Comparison of ENCODE assay signal across 8 cellular contexts in the genomic region with DNA sequence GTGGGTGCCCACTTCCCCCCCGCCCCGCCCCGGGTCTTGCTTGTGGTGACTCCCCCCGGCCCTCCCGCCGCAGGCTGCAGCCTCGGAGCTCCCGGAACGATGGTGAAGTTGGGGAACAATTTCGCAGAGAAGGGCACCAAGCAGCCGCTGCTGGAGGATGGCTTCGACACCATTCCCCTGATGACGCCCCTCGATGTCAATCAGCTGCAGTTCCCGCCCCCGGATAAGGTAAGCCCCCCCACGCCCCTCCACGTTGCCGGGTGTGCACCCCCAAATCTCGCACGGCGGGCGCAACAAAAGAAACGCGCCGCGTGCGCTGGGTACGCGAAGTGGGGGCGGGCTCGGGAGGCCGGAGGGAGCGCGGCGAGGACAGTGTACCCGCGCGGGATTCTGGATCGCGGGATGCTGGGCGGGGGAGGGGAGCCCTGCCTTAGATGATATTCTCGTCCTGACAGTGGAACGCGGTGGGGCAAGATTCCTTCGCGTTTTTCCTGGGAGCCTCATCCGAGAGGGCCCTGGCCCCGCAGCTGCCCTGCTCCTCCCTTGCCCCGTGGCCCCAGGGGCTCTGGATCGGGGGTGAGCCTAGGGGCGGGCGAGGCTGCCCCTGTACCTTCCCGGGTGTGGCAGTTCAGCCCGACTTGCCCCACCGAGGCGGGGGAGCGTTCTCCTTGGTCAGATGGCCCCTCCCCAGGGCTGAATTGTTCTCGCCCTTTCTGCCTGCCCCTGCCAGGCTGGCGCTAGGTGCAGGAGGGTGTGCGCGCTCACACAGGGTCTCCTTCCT. TPM values are rescaled to one million over a fixed set of nuclear protein-coding genes. Genes with fewer than 3 reads are reported as not detected.
A peak's percentile ranks its signal among the peaks of the same experiment; 100 is the strongest.
DNase-seq lines count a peak whose midpoint lies in the region; ATAC-seq, FAIRE-seq and TF ChIP-seq lines count a peak whose summit lies in the region.

No MANE protein-coding gene starts in this region.

- H3K36me3 ChIP-seq in DND-41 (ENCODE audit: insufficient read depth, low read length) (peaks cover 11% of the 10 kb centered on the region), H1 (ENCODE audit: control insufficient read depth in 2 of 4, insufficient read depth in 4 of 4, low read length in 3 of 4) (peaks cover 2 to 9% (median 4%) of the 10 kb centered on the region in 4 experiments; a peak in 5 of 8 replicates)

- H3K27me3 Mint-ChIP-seq in osteocyte (ENCODE audit: unreplicated experiment): peaks cover 66% of the 10 kb centered on the region

- no peak overlapping the region for H3K27ac Mint-ChIP-seq in osteocyte (ENCODE audit: unreplicated experiment)

- no peak for DNase-seq in DND-41
- peak; percentile 37 to 74 for DNase-seq in NCI-H526 (lab: John Stamatoyannopoulos, UW)
- DNase-seq in H1 (ENCODE audit: low read depth in 1 of 2, low spot score in 2 of 2): peak in 1 of 2 experiments; percentile 60
- no peak for DNase-seq in osteocyte (ENCODE audit: extremely low spot score, unreplicated experiment)
- no peak for DNase-seq in cortex of kidney (lab: John Stamatoyannopoulos, UW)
- no peak for DNase-seq in DMS153 (lab: John Stamatoyannopoulos, UW)
- no peak for DNase-seq in D721Med (ENCODE audit: insufficient read length, low spot score)

- H3K27me3 ChIP-seq in DND-41 (ENCODE audit: insufficient read depth, low read length, poor library complexity) (peaks cover 47% of the 10 kb centered on the region), H1 (replicated peaks in 1 of 4; ENCODE audit: control insufficient read depth in 3 of 4, extremely low read depth in 1 of 4, insufficient read depth in 3 of 4, low read length in 3 of 4) (peaks cover 8 to 35% (median 26%) of the 10 kb centered on the region in 4 experiments; a peak in 6 of 7 replicates)

- H2BK15ac ChIP-seq in H1 (ENCODE audit: low read length): no peak overlapping the region

- no peaks in the 10 kb centered on the region for H3K36me3 Mint-ChIP-seq in osteocyte (ENCODE audit: unreplicated experiment)

- H3K79me2 ChIP-seq in DND-41 (ENCODE audit: insufficient read depth, low read length) (no peaks in the 10 kb centered on the region), H1 (ENCODE audit: control insufficient read depth in 1 of 2, insufficient read depth in 2 of 2, low read length in 2 of 2) (no peaks in the 10 kb centered on the region)

- H2BK12ac ChIP-seq in H1 (ENCODE audit: low read depth, low read length): no peak overlapping the region

- H2AK5ac ChIP-seq in H1 (ENCODE audit: low read depth, low read length): no peak overlapping the region

- TF ChIP-seq CTCF in DND-41 (IDR thresholded peaks at IDR 0.05; ENCODE audit: borderline replicate concordance, extremely low read depth, low read length, poor library complexity, severe bottlenecking): no peak
- no peak for TF ChIP-seq CTCF in H1 (IDR thresholded peaks at IDR 0.05; ENCODE audit: control extremely low read depth in 1 of 3, insufficient read depth in 1 of 3, low read depth in 1 of 3, low read length in 3 of 3)
- TF ChIP-seq CTCF in osteocyte (IDR thresholded peaks at IDR 0.05): no peak
- TF ChIP-seq CTCF in D721Med (IDR thresholded peaks at IDR 0.05; ENCODE audit: insufficient read depth, missing control alignments): no peak

- H3K4me2 ChIP-seq in DND-41 (ENCODE audit: insufficient read depth, low read length) (peak overlapping the region; percentile 94), H1 (ENCODE audit: insufficient read depth in 1 of 2, low read depth in 2 of 2, low read length in 2 of 2) (peak overlapping the region; percentile 72 to 94)

- H2BK20ac ChIP-seq in H1 (ENCODE audit: low read length): no peak overlapping the region

- H3K4me3 ChIP-seq in DND-41 (ENCODE audit: low read depth in 1 of 2, low read length in 2 of 2) (peak overlapping the region in 1 of 2 experiments; percentile 71; a peak in 2 of 4 replicates), H1 (ENCODE audit: extremely low read depth in 1 of 4, insufficient read depth in 2 of 4, low read depth in 3 of 4, low read length in 4 of 4) (peak overlapping the region; percentile 67 to 92 (median 67))

- no peak for TF ChIP-seq RAD21 in H1 (IDR thresholded peaks at IDR 0.05 in 1 of 2, conservative IDR thresholded peaks at IDR 0.05 in 1 of 2; ENCODE audit: low read depth in 2 of 2, low read length in 2 of 2)

- H3K4ac ChIP-seq in H1 (replicated peaks; ENCODE audit: insufficient read length, low read depth, low read length): no peak overlapping the region

- POLR2A ChIA-PET in H1 (lab: Charles Lee; ENCODE audit: partially characterized antibody): interaction anchor here (1.1 kb wide), 1 partner anchor 23 kb away, joined by 3 read pairs; no protein-coding TSS in a partner anchor

- H3K9ac ChIP-seq in DND-41 (ENCODE audit: low read depth, low read length): peak overlapping the region; percentile 71
- 0 out of 7 replicates have a peak overlapping the region, but pooled peaks of 1 of the 4 experiments have one; percentile 31 for H3K9ac ChIP-seq in H1 (replicated peaks in 1 of 4; ENCODE audit: extremely low read depth in 1 of 4, low read depth in 3 of 4, low read length in 3 of 4)

- peak overlapping the region; percentile 38 for H3K4me3 Mint-ChIP-seq in osteocyte (ENCODE audit: unreplicated experiment)

- H3K79me1 ChIP-seq in H1 (ENCODE audit: low read depth, low read length): 0 out of 2 replicates have a peak, but pooled peaks cover 2% of the 10 kb centered on the region

- H3K27ac ChIP-seq in DND-41 (ENCODE audit: low read length) (no peak overlapping the region), H1 (ENCODE audit: low read depth, low read length) (no peak overlapping the region)

- H3K56ac ChIP-seq in H1 (replicated peaks; ENCODE audit: insufficient read length, low read depth, low read length): no peak overlapping the region

- TF ChIP-seq POLR2A in H1 (IDR thresholded peaks at IDR 0.05; ENCODE audit: control extremely low read depth in 1 of 2, low read depth in 2 of 2, low read length in 2 of 2): no peak

- no peak for TF ChIP-seq EP300 in H1 (IDR thresholded peaks at IDR 0.05; ENCODE audit: borderline replicate concordance in 1 of 2, low read depth in 2 of 2, low read length in 2 of 2)

- 5% methylated on average over 41 of the region's 62 CpGs; no CpG with 5 or more reads in 1 of the 2 experiments for WGBS in H1 (ENCODE audit: extremely low coverage in 1 of 2, insufficient coverage in 1 of 2, insufficient read length in 1 of 2, insufficient replicate concordance in 2 of 2, low coverage in 1 of 2, low lambda C conversion rate in 2 of 2, missing lambda C conversion rate in 1 of 2), 2 experiments

- H3K4me1 Mint-ChIP-seq in osteocyte (ENCODE audit: unreplicated experiment): peaks cover 10% of the 10 kb centered on the region

- H3K9me3 Mint-ChIP-seq in osteocyte (ENCODE audit: unreplicated experiment): no peaks in the 10 kb centered on the region

- no peak overlapping the region for H4K91ac ChIP-seq in H1 (replicated peaks; ENCODE audit: insufficient read length, low read length)

- FAIRE-seq in H1 (lab: Jason Lieb, UNC): no peak
- FAIRE-seq in D721Med (lab: Jason Lieb, UNC): no peak

- H2AFZ ChIP-seq in DND-41 (ENCODE audit: low read depth, low read length) (peak overlapping the region; percentile 86; the same call in 1 of the 2 replicates), H1 (ENCODE audit: low read length) (no peak overlapping the region)

- CTCF ChIA-PET in H1 (lab: Charles Lee; ENCODE audit: partially characterized antibody): interaction anchor here (0.6 to 4.1 kb wide), 5 partner anchors 10 to 128 kb away, joined by 3 to 28 read pairs (median 4); no protein-coding TSS in a partner anchor

- H3K4me1 ChIP-seq in DND-41 (ENCODE audit: insufficient read depth, low read length) (peaks cover 28% of the 10 kb centered on the region), H1 (replicated peaks in 1 of 4; ENCODE audit: control insufficient read depth in 3 of 4, insufficient read depth in 4 of 4, low read length in 3 of 4) (peaks cover 0 to 6% (median under 1%) of the 10 kb centered on the region in 4 experiments; a peak in 3 of 7 replicates)

- H2BK5ac ChIP-seq in H1 (ENCODE audit: low read depth, low read length): no peak overlapping the region

- H4K20me1 ChIP-seq in DND-41 (ENCODE audit: insufficient read depth, low read length) (peaks cover 11% of the 10 kb centered on the region), H1 (replicated peaks in 1 of 2; ENCODE audit: control insufficient read depth in 1 of 2, insufficient read depth in 2 of 2, low read length in 2 of 2) (peaks cover 0 to 5% of the 10 kb centered on the region in 2 experiments)

- H3K23me2 ChIP-seq in H1 (ENCODE audit: low read depth, low read length): peaks cover 18% of the 10 kb centered on the region; the same call in 1 of the 2 replicates

- ATAC-seq in DND-41 (ENCODE audit: insufficient read depth, low read depth) (no peak), GM18867 (IDR thresholded peaks at IDR 0.05; ENCODE audit: unreplicated experiment) (no peak)

- no peak overlapping the region for H4K5ac ChIP-seq in H1 (ENCODE audit: insufficient read length, low read depth, low read length)

- no peaks in the 10 kb centered on the region for H3K9me3 ChIP-seq in DND-41 (ENCODE audit: insufficient read depth, low read length, severe bottlenecking)
- no peaks in the 10 kb centered on the region for H3K9me3 ChIP-seq in H1 (ENCODE audit: insufficient read depth in 2 of 2, low read depth in 1 of 2, low read length in 1 of 2)

- no peak overlapping the region; the same call in 1 of the 2 replicates for H4K8ac ChIP-seq in H1 (ENCODE audit: extremely low read depth, insufficient read depth, low read length)

- H3K23ac ChIP-seq in H1 (ENCODE audit: insufficient read length): no peak overlapping the region

- H3K18ac ChIP-seq in H1 (ENCODE audit: extremely low read depth, low read length): no peak overlapping the region; the same call in 1 of the 2 replicates

- H2BK120ac ChIP-seq in H1 (replicated peaks; ENCODE audit: low read depth, low read length): no peak overlapping the region

- no peak overlapping the region for H3K14ac ChIP-seq in H1 (ENCODE audit: insufficient read length)

TF ChIP-seq in H1, 55 proteins besides CTCF, POLR2A, EP300 and RAD21 (continues in another document):
- TF ChIP-seq CBX5 (IDR thresholded peaks at IDR 0.05; ENCODE audit: low read depth, low read length) (no peak), CHD2 (IDR thresholded peaks at IDR 0.05; ENCODE audit: low read length) (no peak), CEBPB (IDR thresholded peaks at IDR 0.05; ENCODE audit: low read depth, low read length) (no peak), PHF8 (conservative IDR thresholded peaks at IDR 0.05; ENCODE audit: low read depth, low read length) (0 out of 2 replicates have a peak, but pooled peaks have one; percentile 6), KDM5A (IDR thresholded peaks at IDR 0.05; ENCODE audit: low read length) (no peak)

RNA-seq across cellular contexts. Expression of a gene that starts 0.8 kb away (rescaled TPM):
- total RNA-seq in H1 (2021; fragmentation: NEBNext Ultra II Directional; extraction: Animal tissue kit (Norgen Biotek cat#: 25700)): 56.6 and 61.4 TPM in 2 replicates
- polyA plus RNA-seq in H1 (2011; rRNA removed): 35.7 and 60.0 TPM in 2 replicates
- polyA plus RNA-seq in H1 (2011; cell fraction: cytosol; rRNA removed): 34.1 TPM
- polyA plus RNA-seq in H1 (2011; cell fraction: nucleus; rRNA removed): 44.9 TPM
- polyA plus RNA-seq in H1 (2012, experiment 1 of 2): 52.4 to 65.6 TPM (median 59.1 TPM) in 4 replicates
- 30.2 TPM for polyA plus RNA-seq in H1 (2012, experiment 2 of 2)
- 44.8 TPM for polyA plus RNA-seq in H1 (2013, experiment 1 of 2)
- 56.6 TPM for polyA plus RNA-seq in H1 (2013, experiment 2 of 2)
- polyA minus RNA-seq in H1 (2011; rRNA and poly(A)+ RNA removed): 30.0 and 42.4 TPM in 2 replicates
- 14.4 TPM for polyA minus RNA-seq in H1 (2011; cell fraction: cytosol; rRNA and poly(A)+ RNA removed)
- polyA minus RNA-seq in H1 (2011; cell fraction: nucleus; rRNA and poly(A)+ RNA removed): 11.0 TPM
- total RNA-seq in osteocyte: not detected in 2 replicates

Comparison
In these comparisons a context has a peak if more than half of its experiments do, and no peak if none do; other contexts are left out.
1. DNase-seq: peak in NCI-H526 (2 of 2); none in DND-41 (single experiment), osteocyte (single experiment), cortex of kidney (single experiment), DMS153 (single experiment) and D721Med (single experiment).
2. RNA of a gene that starts 0.8 kb away (total RNA-seq): 56.6 to 61.4 TPM in H1; not detected in osteocyte; every median in the first group is over 10 times any median in the second.